In the genomic region with DNA sequence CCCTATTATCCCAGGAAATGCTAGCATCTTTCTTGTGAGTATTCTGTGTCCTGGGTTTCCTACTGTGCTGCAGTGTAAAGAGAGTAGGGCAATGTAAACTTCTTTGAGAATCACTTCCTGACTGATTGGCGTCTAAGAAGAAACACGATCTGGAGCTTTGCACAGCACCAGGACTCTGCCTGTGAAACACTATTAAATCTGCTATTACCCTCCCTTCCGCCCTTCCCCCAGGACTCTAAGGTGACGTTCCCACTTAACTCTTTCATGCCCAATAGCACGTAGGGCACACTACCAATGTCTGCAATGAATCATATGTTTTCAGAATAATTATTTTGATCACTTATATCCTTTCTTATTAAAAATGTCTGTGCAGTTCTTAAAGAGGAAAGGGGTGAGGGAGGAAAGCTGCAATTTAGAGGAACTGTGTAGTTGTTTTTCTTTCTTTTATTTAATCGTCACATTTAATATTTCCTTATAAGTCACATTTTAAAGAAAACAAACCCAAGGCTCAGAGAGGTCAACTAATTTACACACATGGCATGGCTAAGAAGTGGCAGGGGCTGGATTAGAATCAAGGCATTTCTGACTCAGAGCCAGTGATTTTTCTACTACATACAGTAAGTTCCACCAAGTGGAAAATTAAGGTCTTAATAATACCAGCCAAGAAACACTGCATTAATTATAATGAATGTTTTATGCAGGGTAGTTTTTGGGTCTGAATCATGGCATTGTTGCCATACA, we compare ENCODE assay signal across 9 cellular contexts.
DNase-seq lines count a peak whose midpoint lies in the region; ATAC-seq, FAIRE-seq and TF ChIP-seq lines count a peak whose summit lies in the region.
"Had no signal": no experiment of that assay in that cellular context is flagged by ENCODE, and none has a peak within 500 bp of the region (broad histone marks: within the 10 kb centered on the region; RNA-seq: fewer than 3 reads in every experiment).

No MANE protein-coding gene starts in this region.

- H3K27ac ChIP-seq in mesenchymal stem cell (ENCODE audit: low read length, poor library complexity, severe bottlenecking): peak overlapping the region; percentile 99

- no peak overlapping the region for H2BK120ac ChIP-seq in mesenchymal stem cell (ENCODE audit: low read depth, low read length)

- H3K27me3 ChIP-seq in bronchial epithelial cell (ENCODE audit: control insufficient read depth, insufficient read depth, low read length) (no peaks in the 10 kb centered on the region), mesenchymal stem cell (ENCODE audit: control insufficient read depth in 1 of 2, insufficient read depth in 1 of 2, low read length in 2 of 2) (no peaks in the 10 kb centered on the region)

- H3K36me3 ChIP-seq in bronchial epithelial cell (ENCODE audit: control insufficient read depth, insufficient read depth, low read length) (no peaks in the 10 kb centered on the region), mesenchymal stem cell (ENCODE audit: control insufficient read depth in 1 of 2, insufficient read depth in 2 of 2, low read depth in 1 of 2, low read length in 2 of 2) (no peaks in the 10 kb centered on the region)

- peak overlapping the region; percentile 27 for H3K4me2 ChIP-seq in mesenchymal stem cell (ENCODE audit: low read length, poor library complexity, severe bottlenecking)

- H4K91ac ChIP-seq in mesenchymal stem cell (ENCODE audit: low read length): no peak overlapping the region

- H2AK5ac ChIP-seq in mesenchymal stem cell (ENCODE audit: low read length, severe bottlenecking): peak overlapping the region; percentile 10

- no peak overlapping the region for H3K4ac ChIP-seq in mesenchymal stem cell (ENCODE audit: low read depth in 1 of 2, low read length in 2 of 2)

- no peaks in the 10 kb centered on the region for H3K9me3 Mint-ChIP-seq in stimulated activated effector memory CD8-positive, alpha-beta T cell treated with anti-CD3 and anti-CD28 coated beads, Interleukin-12 subunit alpha, Interleukin-12 subunit beta, amount 100 ng/mL, for 72 hours

- 0% methylated on average over 4 of the region's 6 CpGs for WGBS in mesenchymal stem cell

- H2AFZ ChIP-seq in mesenchymal stem cell (ENCODE audit: low read depth, low read length): no peak overlapping the region

- TF ChIP-seq CTCF in bronchial epithelial cell (IDR thresholded peaks at IDR 0.05; ENCODE audit: insufficient read depth, low read length, severe bottlenecking): no peak

- H3K9me3 ChIP-seq in mesenchymal stem cell (ENCODE audit: control insufficient read depth, low read length): no peaks in the 10 kb centered on the region

- no peaks in the 10 kb centered on the region for H3K4me1 Mint-ChIP-seq in stimulated activated effector memory CD8-positive, alpha-beta T cell treated with anti-CD3 and anti-CD28 coated beads, Interleukin-12 subunit alpha, Interleukin-12 subunit beta, amount 100 ng/mL, for 72 hours

- no peak overlapping the region for H3K18ac ChIP-seq in mesenchymal stem cell (ENCODE audit: low read depth in 1 of 2, low read length in 2 of 2)

- peak overlapping the region; percentile 67 for H3K9ac ChIP-seq in mesenchymal stem cell (ENCODE audit: low read length)

- no peak overlapping the region for H2BK15ac ChIP-seq in mesenchymal stem cell (ENCODE audit: low read depth, poor library complexity, severe bottlenecking)

- no peak overlapping the region for H3K27ac Mint-ChIP-seq in stimulated activated effector memory CD8-positive, alpha-beta T cell treated with anti-CD3 and anti-CD28 coated beads, Interleukin-12 subunit alpha, Interleukin-12 subunit beta, amount 100 ng/mL, for 72 hours

- no peak for ATAC-seq in HG03565 (IDR thresholded peaks at IDR 0.05; ENCODE audit: unreplicated experiment)
- no peak for ATAC-seq in stimulated activated effector memory CD8-positive, alpha-beta T cell treated with anti-CD3 and anti-CD28 coated beads, Interleukin-12 subunit alpha, Interleukin-12 subunit beta, amount 100 ng/mL, for 72 hours
- ATAC-seq in GM19397 (IDR thresholded peaks at IDR 0.05; ENCODE audit: unreplicated experiment): no peak
- ATAC-seq: GM12878 had no signal

- H3K79me1 ChIP-seq in mesenchymal stem cell (replicated peaks; ENCODE audit: low read length, poor library complexity, severe bottlenecking): no peaks in the 10 kb centered on the region

- no peak overlapping the region for H4K8ac ChIP-seq in mesenchymal stem cell (ENCODE audit: low read length)

- H3K36me3 Mint-ChIP-seq in stimulated activated effector memory CD8-positive, alpha-beta T cell treated with anti-CD3 and anti-CD28 coated beads, Interleukin-12 subunit alpha, Interleukin-12 subunit beta, amount 100 ng/mL, for 72 hours: no peaks in the 10 kb centered on the region

- DNase-seq in DMS 273 (lab: John Stamatoyannopoulos, UW; ENCODE audit: unreplicated experiment): peak; percentile 87
- peak; percentile 82 for DNase-seq in NCI-H2171 (lab: John Stamatoyannopoulos, UW)
- DNase-seq in bronchial epithelial cell (ENCODE audit: low read depth): peak; percentile 39
- DNase-seq in mesenchymal stem cell: peak; percentile 82
- no peak for DNase-seq in NCI-H1930 (lab: John Stamatoyannopoulos, UW)
- DNase-seq in stimulated activated effector memory CD8-positive, alpha-beta T cell treated with anti-CD3 and anti-CD28 coated beads, Interleukin-12 subunit alpha, Interleukin-12 subunit beta, amount 100 ng/mL, for 72 hours (ENCODE audit: low spot score in 2 of 2): no peak

- H3K4me3 ChIP-seq in bronchial epithelial cell (ENCODE audit: low read depth, low read length) (no peak overlapping the region), mesenchymal stem cell (ENCODE audit: insufficient read depth in 1 of 2, low read depth in 1 of 2, low read length in 2 of 2) (peak overlapping the region in 1 of 2 experiments; percentile 2)
- H3K4me3 ChIP-seq: GM12878 had no signal

- peak overlapping the region; percentile 61 for H2BK5ac ChIP-seq in mesenchymal stem cell (ENCODE audit: low read depth, low read length, poor library complexity, severe bottlenecking)

- no peak overlapping the region for H3K23ac ChIP-seq in mesenchymal stem cell (ENCODE audit: low read length in 2 of 2)

- no peak overlapping the region for H3K14ac ChIP-seq in mesenchymal stem cell (ENCODE audit: low read length in 2 of 2)

- no peak overlapping the region for H3K4me3 Mint-ChIP-seq in stimulated activated effector memory CD8-positive, alpha-beta T cell treated with anti-CD3 and anti-CD28 coated beads, Interleukin-12 subunit alpha, Interleukin-12 subunit beta, amount 100 ng/mL, for 72 hours

- H3K4me1 ChIP-seq in mesenchymal stem cell (ENCODE audit: control insufficient read depth, insufficient read depth, low read depth, low read length): no peaks in the 10 kb centered on the region

- no peak overlapping the region for H2BK12ac ChIP-seq in mesenchymal stem cell (ENCODE audit: low read length in 2 of 2)

- no peak for FAIRE-seq in bronchial epithelial cell (lab: Jason Lieb, UNC)
- FAIRE-seq: GM12878 had no signal

Comparison
In these comparisons a context has a peak if more than half of its experiments do, and no peak if none do; other contexts are left out.
1. DNase-seq: peak in DMS 273 (single experiment), NCI-H2171 (single experiment), bronchial epithelial cell (single experiment) and mesenchymal stem cell (single experiment); none in NCI-H1930 (0 of 2) and stimulated activated effector memory CD8-positive, alpha-beta T cell treated with anti-CD3 and anti-CD28 coated beads, Interleukin-12 subunit alpha, Interleukin-12 subunit beta, amount 100 ng/mL, for 72 hours (0 of 2).